In genomic region chrX:68307767-68308166, GRCh38 we compare ENCODE assay signal across 1 cellular context.
TF ChIP-seq lines count a peak whose summit lies in the region.

No MANE protein-coding gene starts in this region.

TF ChIP-seq in HCT116, 20 proteins besides CTCF, POLR2A, EP300 and RAD21 (continued from another document):
- TF ChIP-seq SP1 (IDR thresholded peaks at IDR 0.05; ENCODE audit: low read depth) (peak; percentile 24; the same call in 1 of the 2 replicates), SIN3A (IDR thresholded peaks at IDR 0.05; ENCODE audit: low read depth) (no peak)
